ENCODE assay signal across 9 cellular contexts in genomic region chr4:94336791-94337190, GRCh38. TPM values are rescaled to one million over a fixed set of nuclear protein-coding genes. Genes with fewer than 3 reads are reported as not detected.
"Had no signal": no experiment of that assay in that cellular context is flagged by ENCODE, and none has a peak within 500 bp of the region (broad histone marks: within the 10 kb centered on the region; RNA-seq: fewer than 3 reads in every experiment).

No MANE protein-coding gene starts in this region.

RNA-seq across cellular contexts. Expression of gene HPGDS, which starts 5.8 kb away (rescaled TPM):
- total RNA-seq: lung microvascular endothelial cell, myocyte, progenitor cell of endocrine pancreas, pulmonary artery endothelial cell, renal cortical epithelial cell, smooth muscle cell had no signal
- polyA plus RNA-seq: keratinocyte; naive thymus-derived CD4-positive, alpha-beta T cell; neural cell; smooth muscle cell had no signal
